Comparison of ENCODE assay signal across 27 cellular contexts in genomic region chr4:138788857-138789256, GRCh38.
"Had no signal": no experiment of that assay in that cellular context is flagged by ENCODE, and none has a peak within 500 bp of the region (broad histone marks: within the 10 kb centered on the region; RNA-seq: fewer than 3 reads in every experiment).

No MANE protein-coding gene starts in this region.

- H3K4me1 ChIP-seq: colonic mucosa, esophagus squamous epithelium, heart right ventricle, left lung, prostate gland, right atrium auricular region, sigmoid colon, tibial nerve, upper lobe of left lung had no signal

- H3K27me3 ChIP-seq: esophagus squamous epithelium, heart right ventricle, left lung, right atrium auricular region, sigmoid colon, tibial nerve, upper lobe of left lung had no signal

- H3K27ac ChIP-seq: colonic mucosa, esophagus squamous epithelium, heart right ventricle, left lung, prostate gland, right atrium auricular region, sigmoid colon, thoracic aorta, tibial nerve, upper lobe of left lung had no signal

- DNase-seq: colonic mucosa; dermis blood vessel endothelial cell; effector memory CD8-positive, alpha-beta T cell; esophagus squamous epithelium; foreskin melanocyte; glutamatergic neuron; heart right ventricle; hippocampal formation; left cardiac atrium; left lung; mesenchymal stem cell; mucosa of descending colon; naive thymus-derived CD4-positive, alpha-beta T cell; nucleus accumbens; sigmoid colon; stimulated activated CD4-positive, alpha-beta T cell treated with anti-CD3 and anti-CD28 coated beads, Interleukin-4, amount 100 ng/mL, for 4 hours; stimulated activated naive CD8-positive, alpha-beta T cell treated with anti-CD3 and anti-CD28 coated beads, Interleukin-15, Interleukin-2, amounts not matched to agents 100 U/mL and 50 U/mL, for 24 hours; substantia nigra; upper lobe of left lung had no signal

- H3K4me3 ChIP-seq: colonic mucosa, esophagus squamous epithelium, heart right ventricle, left lung, mucosa of descending colon, prostate gland, right atrium auricular region, sigmoid colon, thoracic aorta, tibial nerve, upper lobe of left lung had no signal

- FAIRE-seq: endometrium, islet of Langerhans, urothelium cell line had no signal

- H3K36me3 ChIP-seq: colonic mucosa, esophagus squamous epithelium, heart right ventricle, left lung, prostate gland, right atrium auricular region, sigmoid colon, thoracic aorta, tibial nerve, upper lobe of left lung had no signal

- H3K9me3 ChIP-seq: colonic mucosa, esophagus squamous epithelium, heart right ventricle, left lung, mucosa of descending colon, prostate gland, right atrium auricular region, sigmoid colon, thoracic aorta, tibial nerve, upper lobe of left lung had no signal

- ATAC-seq: effector memory CD8-positive, alpha-beta T cell; heart right ventricle; left cardiac atrium; left lung; mucosa of descending colon; naive thymus-derived CD4-positive, alpha-beta T cell; stimulated activated memory B cell treated with anti-CD40 and anti-IgM and Interleukin-4, amounts not matched to agents 10 μg/mL and 1 μg/mL and 100 μg/mL, for 72 hours; stimulated activated naive CD8-positive, alpha-beta T cell treated with anti-CD3 and anti-CD28 coated beads, Interleukin-15, Interleukin-2, amounts not matched to agents 100 U/mL and 50 U/mL, for 24 hours had no signal
